Comparison of ENCODE assay signal across 8 cellular contexts in the genomic region with DNA sequence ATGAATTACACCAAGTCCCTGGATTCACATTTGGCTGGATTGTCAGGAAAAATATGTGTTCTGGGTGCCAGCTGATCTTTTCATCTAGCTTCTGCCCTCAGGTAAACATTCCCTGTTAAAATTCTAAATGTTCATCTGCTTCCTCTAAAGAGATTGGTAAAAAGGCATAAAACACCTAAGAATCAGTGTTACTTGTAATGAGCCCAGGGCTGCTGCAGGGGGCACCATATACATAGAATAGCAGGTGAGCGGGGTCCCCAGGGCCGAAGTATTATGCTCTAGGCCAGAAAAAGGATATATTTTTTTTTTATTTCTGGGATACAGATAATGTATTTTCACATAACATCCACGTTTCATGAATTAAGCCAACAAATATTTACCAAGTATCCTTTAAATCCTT. TPM values are rescaled to one million over a fixed set of nuclear protein-coding genes. Genes with fewer than 3 reads are reported as not detected.
DNase-seq lines count a peak whose midpoint lies in the region; ATAC-seq and TF ChIP-seq lines count a peak whose summit lies in the region.
"Not testable (repeated sequence)": the region's sequence is repeated elsewhere in the genome, so short reads cannot be mapped to it uniquely, and the experiment has no call there.

No MANE protein-coding gene starts in this region.

- POLR2A ChIA-PET in HEK293 (lab: Yijun Ruan, JAX), result not testable (repeated sequence)

- not testable (repeated sequence) for DNase-seq in DND-41; chondrocyte (ENCODE audit: low spot score); glutamatergic neuron; osteoblast (ENCODE audit: insufficient read length, low spot score, missing footprints)
- DNase-seq in NCI-H748 (lab: John Stamatoyannopoulos, UW; ENCODE audit: unreplicated experiment), result peak; percentile 9

- not testable (repeated sequence) for H3K36me3 ChIP-seq in DND-41 (ENCODE audit: insufficient read depth, low read length); HEK293 (ENCODE audit: control insufficient read depth in 2 of 2, insufficient read depth in 1 of 2, low read length in 2 of 2); osteoblast (ENCODE audit: insufficient read depth, low read length)

- not testable (repeated sequence) for H3K4me1 ChIP-seq in DND-41 (ENCODE audit: insufficient read depth, low read length); HEK293 (ENCODE audit: control insufficient read depth, insufficient read depth, low read length)
- peaks cover 13% of the 10 kb centered on the region for H3K4me1 ChIP-seq in osteoblast (ENCODE audit: insufficient read depth, low read length)

- ATAC-seq in DND-41 (ENCODE audit: insufficient read depth, low read depth), result peak; percentile 62; the same call in 1 of the 3 replicates

- H3K9me3 Mint-ChIP-seq in chondrocyte (ENCODE audit: low read depth); glutamatergic neuron (ENCODE audit: unreplicated experiment): not testable (repeated sequence)

- H3K27ac Mint-ChIP-seq in chondrocyte (ENCODE audit: unreplicated experiment); glutamatergic neuron (ENCODE audit: unreplicated experiment): not testable (repeated sequence)

- TF ChIP-seq CTCF in 22Rv1 (IDR thresholded peaks at IDR 0.05), result peak; percentile 53
- peak; percentile 36 for TF ChIP-seq CTCF in DND-41 (IDR thresholded peaks at IDR 0.05; ENCODE audit: borderline replicate concordance, extremely low read depth, low read length, poor library complexity, severe bottlenecking)
- not testable (repeated sequence) for TF ChIP-seq CTCF in HEK293 (tag by site-specific recombination; IDR thresholded peaks at IDR 0.05)
- peak; percentile 42; the same call in 1 of the 2 replicates for TF ChIP-seq CTCF in WI38 (IDR thresholded peaks at IDR 0.05; ENCODE audit: low read depth, low read length)
- peak; percentile 74 for TF ChIP-seq CTCF in chondrocyte (IDR thresholded peaks at IDR 0.05)
- TF ChIP-seq CTCF in glutamatergic neuron (IDR thresholded peaks at IDR 0.05; ENCODE audit: partially characterized antibody, unreplicated experiment), result peak; percentile 55
- peak; percentile 35 for TF ChIP-seq CTCF in osteoblast (IDR thresholded peaks at IDR 0.05; ENCODE audit: extremely low read depth, low read depth, low read length)

- not testable (repeated sequence) for H3K79me2 ChIP-seq in DND-41 (ENCODE audit: insufficient read depth, low read length); osteoblast (ENCODE audit: insufficient read depth, low read length)

- H3K27me3 Mint-ChIP-seq in chondrocyte (ENCODE audit: low read depth); glutamatergic neuron (ENCODE audit: unreplicated experiment): not testable (repeated sequence)

- H3K27ac ChIP-seq in 22Rv1; DND-41 (ENCODE audit: low read length); HEK293 (ENCODE audit: extremely low read depth, low read depth, low read length); osteoblast (ENCODE audit: low read depth, low read length): not testable (repeated sequence)

- H3K4me3 ChIP-seq in DND-41 (ENCODE audit: low read depth in 1 of 2, low read length in 2 of 2); HEK293 (ENCODE audit: low read depth, low read length); WI38 (ENCODE audit: low read depth, low read length); osteoblast (ENCODE audit: insufficient read depth, low read length): not testable (repeated sequence)

- peaks cover 14% of the 10 kb centered on the region for H3K4me1 Mint-ChIP-seq in chondrocyte (ENCODE audit: low read depth)
- H3K4me1 Mint-ChIP-seq in glutamatergic neuron (ENCODE audit: low read depth, unreplicated experiment), result not testable (repeated sequence)

- CTCF ChIA-PET in HEK293 (lab: Yijun Ruan, JAX), result interaction anchor here (0.7 to 1.0 kb wide), 3 partner anchors 9 to 1391 kb away, joined by 3 read pairs; no protein-coding TSS in a partner anchor

- not testable (repeated sequence) for H2AFZ ChIP-seq in DND-41 (ENCODE audit: low read depth, low read length); osteoblast (ENCODE audit: low read length)

- H3K9me3 ChIP-seq in DND-41 (ENCODE audit: insufficient read depth, low read length, severe bottlenecking); HEK293 (ENCODE audit: control insufficient read depth, insufficient read depth, low read depth, low read length); osteoblast (ENCODE audit: low read depth, low read length): not testable (repeated sequence)

- not testable (repeated sequence) for H3K4me2 ChIP-seq in DND-41 (ENCODE audit: insufficient read depth, low read length); osteoblast (ENCODE audit: insufficient read depth, low read length)

- H3K9ac ChIP-seq in DND-41 (ENCODE audit: low read depth, low read length), result not testable (repeated sequence)

- H3K4me3 Mint-ChIP-seq in chondrocyte (ENCODE audit: unreplicated experiment); glutamatergic neuron (ENCODE audit: unreplicated experiment): not testable (repeated sequence)

- H3K27me3 ChIP-seq in DND-41 (ENCODE audit: insufficient read depth, low read length, poor library complexity); osteoblast (ENCODE audit: insufficient read depth, low read length): not testable (repeated sequence)

- H3K36me3 Mint-ChIP-seq in chondrocyte (ENCODE audit: low read depth); glutamatergic neuron (ENCODE audit: unreplicated experiment): not testable (repeated sequence)

- H4K20me1 ChIP-seq in DND-41 (ENCODE audit: insufficient read depth, low read length); osteoblast (ENCODE audit: insufficient read depth, low read length): not testable (repeated sequence)

TF ChIP-seq in HEK293, 187 proteins besides CTCF, POLR2A, EP300 and RAD21:
- peak; percentile 36 for TF ChIP-seq ZNF654 (tag by site-specific recombination; IDR thresholded peaks at IDR 0.05; ENCODE audit: low read depth)

RNA-seq across cellular contexts. Expression of a gene that starts 4.5 kb away (rescaled TPM):
- total RNA-seq in chondrocyte, result 1.5 to 5.1 TPM (median 4.2 TPM) in 3 replicates
- total RNA-seq in glutamatergic neuron (ENCODE audit: unreplicated experiment), result not detected
- 31.8 and 40.4 TPM in 2 replicates for total RNA-seq in osteoblast
